ENCODE assay signal across 1 cellular context in genomic region chr9:133419005-133419404, GRCh38.
TF ChIP-seq lines count a peak whose summit lies in the region.

No MANE protein-coding gene starts in this region.

TF ChIP-seq in IMR-90, 13 proteins besides CTCF, POLR2A, EP300 and RAD21 (continued from another document):
- TF ChIP-seq USF2 (IDR thresholded peaks at IDR 0.05; ENCODE audit: low read depth, low read length) (no peak), ELK1 (IDR thresholded peaks at IDR 0.05; ENCODE audit: borderline replicate concordance, low read depth, low read length) (no peak), MAZ (IDR thresholded peaks at IDR 0.05; ENCODE audit: borderline replicate concordance, low read depth, low read length) (no peak), RFX5 (IDR thresholded peaks at IDR 0.05; ENCODE audit: low read depth, low read length) (no peak), CEBPB (IDR thresholded peaks at IDR 0.05; ENCODE audit: low read depth, low read length) (no peak), CHD1 (IDR thresholded peaks at IDR 0.05; ENCODE audit: low read depth, low read length) (no peak), NFE2L2 (IDR thresholded peaks at IDR 0.05; ENCODE audit: low read depth, low read length) (no peak), FOS (IDR thresholded peaks at IDR 0.05; ENCODE audit: low read depth, low read length) (no peak), SMC3 (IDR thresholded peaks at IDR 0.05; ENCODE audit: low read depth, low read length) (no peak), MAFK (IDR thresholded peaks at IDR 0.05; ENCODE audit: low read depth, low read length) (no peak), RCOR1 (IDR thresholded peaks at IDR 0.05; ENCODE audit: insufficient replicate concordance, low read length) (no peak)
